Comparison of ENCODE assay signal across 10 cellular contexts in the genomic region with DNA sequence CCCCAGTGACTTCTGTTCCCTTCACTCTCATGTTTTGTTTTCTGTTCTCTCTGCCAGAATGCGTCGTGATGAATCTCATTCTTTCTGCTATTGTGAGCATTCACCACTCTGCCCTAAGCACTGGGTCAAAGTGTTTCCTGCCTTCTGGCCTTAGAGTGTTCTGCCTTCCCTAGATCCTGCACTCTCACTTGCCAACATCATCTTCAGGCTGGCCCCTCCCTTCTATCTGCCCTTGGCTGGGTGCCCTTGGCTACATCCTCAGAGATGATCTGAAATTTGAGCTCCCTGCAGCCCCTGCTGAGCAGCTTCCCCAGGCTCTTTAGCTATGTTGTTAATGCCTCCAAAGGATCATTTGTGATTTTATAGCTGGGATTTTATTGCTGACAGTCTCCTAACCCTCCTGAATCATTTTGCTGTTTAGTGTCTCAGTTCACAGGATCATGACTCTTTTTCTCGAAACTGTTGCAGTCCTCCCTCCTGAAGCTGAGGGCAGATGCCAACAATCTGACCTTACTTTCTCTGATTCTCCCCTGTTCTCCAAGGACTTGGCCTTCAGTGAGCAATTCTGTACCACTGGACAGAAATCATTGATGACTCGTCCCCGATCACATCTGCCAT. TPM values are rescaled to one million over a fixed set of nuclear protein-coding genes. Genes with fewer than 3 reads are reported as not detected.
DNase-seq lines count a peak whose midpoint lies in the region; ATAC-seq and TF ChIP-seq lines count a peak whose summit lies in the region.
"Had no signal": no experiment of that assay in that cellular context is flagged by ENCODE, and none has a peak within 500 bp of the region (broad histone marks: within the 10 kb centered on the region; RNA-seq: fewer than 3 reads in every experiment).

No MANE protein-coding gene starts in this region.

- H3K4me1 ChIP-seq in RWPE2 (ENCODE audit: insufficient read depth, poor library complexity, severe bottlenecking) (peaks cover 4% of the 10 kb centered on the region), thyroid gland (peaks cover 0 to 7% of the 10 kb centered on the region in 2 donors), neuronal stem cell (ENCODE audit: control insufficient read depth in 2 of 2, insufficient read depth in 1 of 2, low read depth in 1 of 2, low read length in 2 of 2) (peaks cover 0 to 3% of the 10 kb centered on the region in 2 donors)
- no peaks in the 10 kb centered on the region for H3K4me1 ChIP-seq in CD8-positive, alpha-beta memory T cell (ENCODE audit: insufficient read depth, low read length)

- H3K9ac ChIP-seq in neuronal stem cell (ENCODE audit: low read depth, low read length, poor library complexity), result no peak overlapping the region

- H2BK15ac ChIP-seq in neuronal stem cell (ENCODE audit: low read length), result no peak overlapping the region

- no peaks in the 10 kb centered on the region for H3K4me1 Mint-ChIP-seq in CD8-positive, alpha-beta memory T cell

- H2BK12ac ChIP-seq in neuronal stem cell (ENCODE audit: low read length), result no peak overlapping the region

- no peak overlapping the region for H3K4me2 ChIP-seq in neuronal stem cell (ENCODE audit: insufficient read depth, low read length, poor library complexity, severe bottlenecking)

- H3K9me3 ChIP-seq in RWPE2 (ENCODE audit: severe bottlenecking), result no peaks in the 10 kb centered on the region
- no peaks in the 10 kb centered on the region for H3K9me3 ChIP-seq in thyroid gland
- H3K9me3 ChIP-seq in neuronal stem cell (replicated peaks in 1 of 2; ENCODE audit: control insufficient read depth in 2 of 2, insufficient read depth in 1 of 2, low read depth in 1 of 2, low read length in 2 of 2), result no peaks in the 10 kb centered on the region
- H3K9me3 ChIP-seq in CD8-positive, alpha-beta memory T cell (ENCODE audit: low read length), result no peaks in the 10 kb centered on the region

- no peak for TF ChIP-seq POLR2A in thyroid gland (IDR thresholded peaks at IDR 0.05)

- no peak overlapping the region for H2BK120ac ChIP-seq in neuronal stem cell (ENCODE audit: low read depth, low read length)

- DNase-seq in DMS53 (lab: John Stamatoyannopoulos, UW), result peak; percentile 6
- no peak for DNase-seq in DMS53 treated with DMSO at 0.1 percent for 48 hours (lab: John Stamatoyannopoulos, UW; ENCODE audit: unreplicated experiment)
- DNase-seq in RWPE2 (ENCODE audit: low spot score), result no peak
- DNase-seq in glomerular visceral epithelial cell (ENCODE audit: extremely low spot score), result peak; percentile 37
- peak; percentile 20 to 31 for DNase-seq in thyroid gland
- DNase-seq in neuronal stem cell (ENCODE audit: low spot score), result no peak
- no peak for DNase-seq in CD8-positive, alpha-beta memory T cell

- H4K91ac ChIP-seq in neuronal stem cell (ENCODE audit: low read depth, low read length, poor library complexity), result no peak overlapping the region

- H3K4me3 Mint-ChIP-seq in CD8-positive, alpha-beta memory T cell, result no peak overlapping the region

- H2BK5ac ChIP-seq in neuronal stem cell (ENCODE audit: low read length), result no peak overlapping the region

- H2AK5ac ChIP-seq in neuronal stem cell (ENCODE audit: low read depth, low read length), result no peak overlapping the region

- H3K27me3 ChIP-seq in RWPE2 (ENCODE audit: insufficient read depth, poor library complexity, severe bottlenecking) (no peaks in the 10 kb centered on the region), thyroid gland (no peaks in the 10 kb centered on the region), neuronal stem cell (ENCODE audit: control insufficient read depth in 3 of 3, insufficient read depth in 3 of 3, low read depth in 1 of 3, low read length in 3 of 3) (no peaks in the 10 kb centered on the region)
- no peaks in the 10 kb centered on the region for H3K27me3 ChIP-seq in CD8-positive, alpha-beta memory T cell (ENCODE audit: insufficient read depth, low read length, poor library complexity, severe bottlenecking)

- H3K27ac ChIP-seq in RWPE2 (ENCODE audit: poor library complexity, severe bottlenecking) (peak overlapping the region; percentile 43), thyroid gland (no peak overlapping the region), neuronal stem cell (replicated peaks; ENCODE audit: low read length) (no peak overlapping the region)
- no peak overlapping the region for H3K27ac ChIP-seq in CD8-positive, alpha-beta memory T cell (ENCODE audit: low read depth, low read length)
- H3K27ac ChIP-seq: 22Rv1 had no signal

- POLR2A ChIA-PET in CD8-positive, alpha-beta memory T cell (lab: Charles Lee), result no interaction called here

- H3K9me3 Mint-ChIP-seq in CD8-positive, alpha-beta memory T cell, result peaks cover 0 to 2% (median 0%) of the 10 kb centered on the region in 5 donors

- no peak overlapping the region for H3K23ac ChIP-seq in neuronal stem cell (ENCODE audit: low read depth, low read length, poor library complexity)

- H3K4me3 ChIP-seq in RWPE2 (ENCODE audit: severe bottlenecking), result no peak overlapping the region
- H3K4me3 ChIP-seq in thyroid gland (replicated peaks in 1 of 3), result no peak overlapping the region
- no peak overlapping the region for H3K4me3 ChIP-seq in neuronal stem cell (ENCODE audit: low read length in 2 of 2)
- no peak overlapping the region for H3K4me3 ChIP-seq in CD8-positive, alpha-beta memory T cell (ENCODE audit: low read length)

- H2AFZ ChIP-seq in neuronal stem cell (ENCODE audit: low read length), result no peak overlapping the region

- intact Hi-C loops in thyroid gland (cut with DNase I), result no loop called here

- H3K27ac Mint-ChIP-seq in CD8-positive, alpha-beta memory T cell, result no peak overlapping the region

- no peak overlapping the region for H3K4ac ChIP-seq in neuronal stem cell (ENCODE audit: low read length)

- H3K27me3 Mint-ChIP-seq in CD8-positive, alpha-beta memory T cell, result no peaks in the 10 kb centered on the region

- no peak overlapping the region for H3K18ac ChIP-seq in neuronal stem cell (ENCODE audit: low read length)

- 50 to 51% methylated on average over 5 of the region's 5 CpGs for WGBS in thyroid gland, 2 donors
- no CpG with 5 or more reads among the region's 5 CpGs for WGBS in neuronal stem cell (ENCODE audit: extremely low coverage in 2 of 2, insufficient read length in 2 of 2, insufficient replicate concordance in 1 of 2), 2 donors

- no peaks in the 10 kb centered on the region for H3K36me3 Mint-ChIP-seq in CD8-positive, alpha-beta memory T cell

- TF ChIP-seq CTCF in RWPE2 (IDR thresholded peaks at IDR 0.05; ENCODE audit: poor library complexity, severe bottlenecking) (no peak), thyroid gland (IDR thresholded peaks at IDR 0.05) (no peak)

- H3K14ac ChIP-seq in neuronal stem cell (ENCODE audit: low read length), result no peak overlapping the region

- no peaks in the 10 kb centered on the region for H3K36me3 ChIP-seq in RWPE2 (ENCODE audit: low read depth)
- no peaks in the 10 kb centered on the region for H3K36me3 ChIP-seq in thyroid gland
- H3K36me3 ChIP-seq in neuronal stem cell (replicated peaks in 1 of 2; ENCODE audit: control insufficient read depth in 2 of 2, insufficient read depth in 2 of 2, low read length in 2 of 2), result no peaks in the 10 kb centered on the region
- H3K36me3 ChIP-seq in CD8-positive, alpha-beta memory T cell (ENCODE audit: insufficient read depth, low read length), result no peaks in the 10 kb centered on the region

- CTCF ChIA-PET in CD8-positive, alpha-beta memory T cell (lab: Charles Lee), result interaction anchor here (2.9 kb wide), 1 partner anchor 8 kb away, joined by 28 read pairs; no protein-coding TSS in a partner anchor

- H3K79me1 ChIP-seq in neuronal stem cell (ENCODE audit: low read depth, low read length), result no peaks in the 10 kb centered on the region

- ATAC-seq in RWPE2 (ENCODE audit: low read depth) (peak; percentile 88), HG03097 (IDR thresholded peaks at IDR 0.05; ENCODE audit: low FRiP score, unreplicated experiment) (no peak)

- H4K8ac ChIP-seq in neuronal stem cell (ENCODE audit: low read depth, low read length), result no peak overlapping the region

RNA-seq across cellular contexts. Expression of gene DHRS2, which starts 4.5 kb away (rescaled TPM):
- not detected for total RNA-seq in thyroid gland
- 0.13 TPM for polyA plus RNA-seq in neuronal stem cell (2013, experiment 1 of 2)
- polyA plus RNA-seq in neuronal stem cell (2013, experiment 2 of 2), result 0.19 TPM
- 1 to 10 TPM; 3.0 to 3.1 TPM for total RNA-seq in CD8-positive, alpha-beta memory T cell
- not detected for polyA plus RNA-seq in CD8-positive, alpha-beta memory T cell
- total RNA-seq: glomerular endothelial cell had no signal

Comparison
In these comparisons a context has a peak if more than half of its experiments do, and no peak if none do; other contexts are left out.
1. DNase-seq: peak in DMS53 (single experiment), glomerular visceral epithelial cell (single experiment) and thyroid gland (2 of 2); none in DMS53 treated with DMSO at 0.1 percent for 48 hours (single experiment), RWPE2 (single experiment), neuronal stem cell (single experiment) and CD8-positive, alpha-beta memory T cell (0 of 5).